8 cellular contexts compared by ENCODE assay signal in the genomic region with DNA sequence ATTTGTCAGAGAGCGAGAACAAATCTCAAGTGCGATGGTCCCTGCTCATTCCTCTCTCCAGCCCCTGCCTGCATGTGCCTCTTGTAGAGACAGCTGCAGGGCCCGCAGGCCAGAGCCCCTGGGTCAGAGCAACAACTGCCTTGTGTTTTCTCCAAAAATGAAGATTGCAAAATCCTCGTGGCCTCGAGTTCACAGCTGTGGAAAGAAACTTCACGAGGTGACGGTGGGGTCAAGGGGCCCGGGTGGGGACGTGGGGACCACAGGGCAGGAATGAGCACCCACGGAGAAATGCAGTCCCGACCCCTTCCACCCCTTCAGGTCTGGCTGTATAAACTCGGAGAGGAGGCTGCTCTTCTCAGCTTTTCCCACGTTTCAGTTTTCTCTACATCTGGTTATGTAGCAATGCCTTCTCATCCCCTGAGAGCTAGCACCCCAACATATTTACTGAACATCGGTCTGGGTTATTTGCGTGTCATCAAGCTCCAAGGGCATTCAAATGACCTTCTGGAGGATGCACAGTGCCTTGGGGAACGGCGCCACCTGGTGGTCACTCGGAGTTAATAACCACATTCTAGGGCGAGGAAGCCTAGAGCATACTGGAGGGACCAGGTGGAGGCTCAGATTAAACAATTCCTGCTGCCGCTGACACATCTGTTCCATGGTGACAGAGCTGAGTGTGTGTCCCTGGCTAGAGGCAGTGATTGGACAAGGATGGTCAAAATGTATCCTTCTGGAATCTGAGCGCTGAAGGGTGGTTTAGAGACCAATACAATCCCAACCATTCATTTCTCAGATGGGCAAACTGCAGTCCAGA.
A peak's percentile ranks its signal among the peaks of the same experiment; 100 is the strongest.
DNase-seq lines count a peak whose midpoint lies in the region; ATAC-seq and TF ChIP-seq lines count a peak whose summit lies in the region.

No MANE protein-coding gene starts in this region.

- no peak for TF ChIP-seq POLR2A in erythroblast (IDR thresholded peaks at IDR 0.05; ENCODE audit: low read length)

- peak; percentile 41 for DNase-seq in COR-L47 (lab: John Stamatoyannopoulos, UW)
- DNase-seq in NOMO-1 treated with DMSO at 0.1 percent for 48 hours (lab: John Stamatoyannopoulos, UW; ENCODE audit: unreplicated experiment), result peak; percentile 63
- peak; percentile 51 for DNase-seq in activated CD8-positive, alpha-beta memory T cell treated with anti-CD3 and anti-CD28 coated beads, Interleukin-2, amount 50 U/mL, for 4 hours
- DNase-seq in erythroblast (lab: John Stamatoyannopoulos, UW), result peak; percentile 83 to 89
- DNase-seq in myocyte (ENCODE audit: low read depth), result peak; percentile 76
- DNase-seq in stimulated activated CD8-positive, alpha-beta memory T cell treated with anti-CD3 and anti-CD28 coated beads, Interleukin-7, amount 100 ng/mL, for 4 hours (ENCODE audit: low read depth in 2 of 2), result peak; percentile 26 to 42

- peak; percentile 95 for ATAC-seq in GM19455 (IDR thresholded peaks at IDR 0.05; ENCODE audit: unreplicated experiment)
- ATAC-seq in HG03571 (IDR thresholded peaks at IDR 0.05; ENCODE audit: unreplicated experiment), result peak; percentile 97

Comparison
In these comparisons a context has a peak if more than half of its experiments do, and no peak if none do; other contexts are left out.
1. Peak in every context shown above with its lines: DNase-seq and ATAC-seq.
2. DNase-seq: peak in every context shown above with its lines; median percentile 86 in erythroblast; 76 in myocyte; 63 in NOMO-1 treated with DMSO at 0.1 percent for 48 hours; 51 in activated CD8-positive, alpha-beta memory T cell treated with anti-CD3 and anti-CD28 coated beads, Interleukin-2, amount 50 U/mL, for 4 hours; 41 in COR-L47; 34 in stimulated activated CD8-positive, alpha-beta memory T cell treated with anti-CD3 and anti-CD28 coated beads, Interleukin-7, amount 100 ng/mL, for 4 hours.